ENCODE assay signal across 8 cellular contexts in genomic region chr19:16111160-16111908, GRCh38. TPM values are rescaled to one million over a fixed set of nuclear protein-coding genes. Genes with fewer than 3 reads are reported as not detected.
DNase-seq lines count a peak whose midpoint lies in the region; ATAC-seq and TF ChIP-seq lines count a peak whose summit lies in the region.

RAB8A (plus strand) TSS chr19:16111889; CDS start chr19:16111902, 13 bp downstream.

- H3K4me1 ChIP-seq in esophagus (ENCODE audit: control insufficient read depth in 2 of 2, insufficient read depth in 2 of 2, low read length in 1 of 2) (peaks cover 2 to 12% of the 10 kb centered on the region in 2 donors), mucosa of stomach (ENCODE audit: control insufficient read depth, insufficient read depth, low read length) (peaks cover 19% of the 10 kb centered on the region)

- peak within 1 kb of the TSS; percentile 99 for H3K9ac ChIP-seq in mucosa of stomach (ENCODE audit: low read length)

- no peaks in the 10 kb centered on the region for H3K9me3 Mint-ChIP-seq in activated T-cell treated with anti-CD3 and anti-CD28 coated beads, Interleukin-2, amount 50 U/mL, for 24 hours

- ATAC-seq in GM21723 (IDR thresholded peaks at IDR 0.05; ENCODE audit: unreplicated experiment) = peak; percentile 90

- H3K36me3 ChIP-seq in esophagus (ENCODE audit: control insufficient read depth in 2 of 2, insufficient read depth in 2 of 2, low read length in 1 of 2) = no peaks in the 10 kb centered on the region
- H3K36me3 ChIP-seq in mucosa of stomach (ENCODE audit: control insufficient read depth, insufficient read depth, low read length) = no peaks in the 10 kb centered on the region

- H3K4me3 ChIP-seq in esophagus (ENCODE audit: low read depth in 1 of 2, low read length in 2 of 2) (peak within 1 kb of the TSS; percentile 71 to 78), mucosa of stomach (ENCODE audit: low read length) (peak within 1 kb of the TSS; percentile 91)

- H3K9me3 ChIP-seq in esophagus (ENCODE audit: control insufficient read depth in 2 of 2, insufficient read depth in 1 of 2, low read depth in 1 of 2, low read length in 1 of 2) (no peaks in the 10 kb centered on the region), mucosa of stomach (ENCODE audit: control insufficient read depth, low read length) (no peaks in the 10 kb centered on the region)

- peak within 1 kb of the TSS; percentile 99 for H3K27ac Mint-ChIP-seq in activated T-cell treated with anti-CD3 and anti-CD28 coated beads, Interleukin-2, amount 50 U/mL, for 24 hours

- H3K4me1 Mint-ChIP-seq in activated T-cell treated with anti-CD3 and anti-CD28 coated beads, Interleukin-2, amount 50 U/mL, for 24 hours (ENCODE audit: low read depth) = peaks cover 37% of the 10 kb centered on the region

- DNase-seq in DMS79 treated with DMSO at 0.1 percent for 48 hours (lab: John Stamatoyannopoulos, UW) (peak; percentile 95), KG1 (lab: John Stamatoyannopoulos, UW) (peak; percentile 98)
- DNase-seq in activated T-cell treated with anti-CD3 and anti-CD28 coated beads, Interleukin-2, amount 50 U/mL, for 24 hours = peak; percentile 100
- peak; percentile 99 to 100 for DNase-seq in stimulated activated CD8-positive, alpha-beta memory T cell treated with anti-CD3 and anti-CD28 coated beads, Interleukin-7, amount 100 ng/mL, for 1 hour (ENCODE audit: low read depth in 2 of 2)

- no peaks in the 10 kb centered on the region for H3K27me3 Mint-ChIP-seq in activated T-cell treated with anti-CD3 and anti-CD28 coated beads, Interleukin-2, amount 50 U/mL, for 24 hours

- peaks cover 39% of the 10 kb centered on the region for H3K36me3 Mint-ChIP-seq in activated T-cell treated with anti-CD3 and anti-CD28 coated beads, Interleukin-2, amount 50 U/mL, for 24 hours (ENCODE audit: low read depth)

- H3K4me3 Mint-ChIP-seq in activated T-cell treated with anti-CD3 and anti-CD28 coated beads, Interleukin-2, amount 50 U/mL, for 24 hours = peak within 1 kb of the TSS; percentile 99

- 1% methylated on average over 68 to 81 of the region's 81 CpGs for WGBS in esophagus, 2 donors

- H3K27me3 ChIP-seq in esophagus (ENCODE audit: control insufficient read depth in 1 of 2, insufficient read depth in 2 of 2, low read length in 2 of 2) = no peaks in the 10 kb centered on the region
- H3K27me3 ChIP-seq in mucosa of stomach (ENCODE audit: control insufficient read depth, insufficient read depth, low read length) = no peaks in the 10 kb centered on the region

- peak within 1 kb of the TSS; percentile 88 to 89 for H3K27ac ChIP-seq in esophagus (ENCODE audit: low read depth in 2 of 2, low read length in 1 of 2)

TF ChIP-seq in PFSK-1, 5 proteins besides CTCF, POLR2A, EP300 and RAD21:
- TF ChIP-seq SIN3A (IDR thresholded peaks at IDR 0.05; ENCODE audit: borderline replicate concordance, insufficient read depth, low read length) (no peak), FOXP2 (optimal IDR thresholded peaks at IDR 0.05; ENCODE audit: borderline replicate concordance, extremely low read depth, extremely low read length, insufficient read depth) (peak; percentile 89)
TF ChIP-seq in PFSK-1: peak in this region for 1.

RNA-seq across cellular contexts. Expression of gene RAB8A, which starts in this region (rescaled TPM):
- polyA plus RNA-seq in PFSK-1 (2012; ENCODE audit: insufficient read length, low read depth) = 54.6 TPM
- 10 to 100 TPM; 24.9 to 34.1 TPM for polyA plus RNA-seq in esophagus

Comparison
In these comparisons a context has a peak if more than half of its experiments do, and no peak if none do; other contexts are left out.
1. Peak in every context shown above with its lines: DNase-seq, ATAC-seq, H3K4me3 ChIP-seq and H3K27ac ChIP-seq.